ENCODE assay signal across 9 cellular contexts in genomic region chr9:127021664-127022337, GRCh38.
DNase-seq lines count a peak whose midpoint lies in the region; ATAC-seq and TF ChIP-seq lines count a peak whose summit lies in the region.
"Had no signal": no experiment of that assay in that cellular context is flagged by ENCODE, and none has a peak within 500 bp of the region (broad histone marks: within the 10 kb centered on the region; RNA-seq: fewer than 3 reads in every experiment).

No MANE protein-coding gene starts in this region.

- H3K4me3 Mint-ChIP-seq in WTC11: no peak overlapping the region
- no peak overlapping the region for H3K4me3 Mint-ChIP-seq in natural killer cell

- H3K27me3 Mint-ChIP-seq in WTC11 (ENCODE audit: low read depth) (no peaks in the 10 kb centered on the region), natural killer cell (ENCODE audit: low read depth in 2 of 2) (peaks cover 0 to 2% of the 10 kb centered on the region in 2 donors)

- no peak overlapping the region for H3K4me3 ChIP-seq in fibroblast of the aortic adventitia (ENCODE audit: low read depth, low read length)

- DNase-seq in AG08396 (ENCODE audit: low spot score) (peak; percentile 91), fibroblast of the aortic adventitia (ENCODE audit: low read depth) (peak; percentile 100), nucleus accumbens (lab: John Stamatoyannopoulos, UW) (peak in 51 of 56 donors; percentile 5 to 86 (median 68)), WTC11 (ENCODE audit: low spot score) (no peak), natural killer cell (no peak)
- no peak for DNase-seq in stimulated activated naive CD4-positive, alpha-beta T cell (lab: John Stamatoyannopoulos, UW)
- DNase-seq: effector CD8-positive, alpha-beta T cell had no signal

- CTCF ChIA-PET in WTC11 (lab: Charles Lee): interaction anchor here (0.9 kb wide), 1 partner anchor 9 kb away, joined by 3 read pairs; no protein-coding TSS in a partner anchor

- H3K36me3 Mint-ChIP-seq in WTC11 (no peaks in the 10 kb centered on the region), natural killer cell (no peaks in the 10 kb centered on the region)

- H3K9me3 Mint-ChIP-seq in WTC11 (no peaks in the 10 kb centered on the region), natural killer cell (no peaks in the 10 kb centered on the region)

- intact Hi-C loops in natural killer cell (cut with micrococcal nuclease): no loop called here

- no peak for ATAC-seq in WTC11
- no peak for ATAC-seq in HG03095 (IDR thresholded peaks at IDR 0.05; ENCODE audit: unreplicated experiment)
- ATAC-seq in natural killer cell: no peak

- no peak overlapping the region for H3K27ac Mint-ChIP-seq in WTC11
- no peak overlapping the region for H3K27ac Mint-ChIP-seq in natural killer cell

- TF ChIP-seq CTCF in fibroblast of the aortic adventitia (IDR thresholded peaks at IDR 0.05; ENCODE audit: insufficient read depth, low read length): no peak
- no peak for TF ChIP-seq CTCF in WTC11 (IDR thresholded peaks at IDR 0.05)
- TF ChIP-seq CTCF in natural killer cell (IDR thresholded peaks at IDR 0.05): no peak

- POLR2A ChIA-PET in WTC11 (lab: Charles Lee): no interaction called here

- H3K4me1 Mint-ChIP-seq in WTC11: no peaks in the 10 kb centered on the region
- peaks cover 8 to 9% of the 10 kb centered on the region in 2 donors for H3K4me1 Mint-ChIP-seq in natural killer cell

TF ChIP-seq in PFSK-1, 5 proteins besides CTCF, POLR2A, EP300 and RAD21:
- peak; percentile 58 for TF ChIP-seq FOXP2 (optimal IDR thresholded peaks at IDR 0.05; ENCODE audit: borderline replicate concordance, extremely low read depth, extremely low read length, insufficient read depth)
- TF ChIP-seq POLR2AphosphoS5 (IDR thresholded peaks at IDR 0.05; ENCODE audit: low read depth, low read length): peak; percentile 37; the same call in 1 of the 2 replicates
- no peak for TF ChIP-seq SIN3A (IDR thresholded peaks at IDR 0.05; ENCODE audit: borderline replicate concordance, insufficient read depth, low read length)
TF ChIP-seq in PFSK-1: peak in this region for 2.

TF ChIP-seq in WTC11, 78 proteins besides CTCF, POLR2A, EP300 and RAD21 (continues in another document):
- no peak for TF ChIP-seq MLX (CRISPR knock-in tag; IDR thresholded peaks at IDR 0.05)
- no peak for TF ChIP-seq HMGXB4 (CRISPR knock-in tag; IDR thresholded peaks at IDR 0.05)
- no peak for TF ChIP-seq ZNF138 (CRISPR knock-in tag; conservative IDR thresholded peaks at IDR 0.05)
- TF ChIP-seq ELF4 (CRISPR knock-in tag; IDR thresholded peaks at IDR 0.05; ENCODE audit: low read depth): no peak
- TF ChIP-seq GTF2I (CRISPR knock-in tag; conservative IDR thresholded peaks at IDR 0.05): no peak
- TF ChIP-seq ZNF532 (CRISPR knock-in tag; IDR thresholded peaks at IDR 0.05; ENCODE audit: borderline replicate concordance): no peak
- no peak for TF ChIP-seq ATF2 (CRISPR knock-in tag; IDR thresholded peaks at IDR 0.05; ENCODE audit: borderline replicate concordance, low read depth)
- TF ChIP-seq NR3C1 (CRISPR knock-in tag; conservative IDR thresholded peaks at IDR 0.05; ENCODE audit: low read depth): no peak
- TF ChIP-seq FOXK1 (CRISPR knock-in tag; IDR thresholded peaks at IDR 0.05): no peak
- TF ChIP-seq ATF1 (CRISPR knock-in tag; IDR thresholded peaks at IDR 0.05): no peak
- TF ChIP-seq ZNF121 (CRISPR knock-in tag; IDR thresholded peaks at IDR 0.05): no peak
- TF ChIP-seq PRDM15 (CRISPR knock-in tag; IDR thresholded peaks at IDR 0.05): no peak

Comparison
In these comparisons a context has a peak if more than half of its experiments do, and no peak if none do; other contexts are left out.
1. DNase-seq: peak in AG08396 (single experiment), fibroblast of the aortic adventitia (single experiment) and nucleus accumbens (51 of 56); none in stimulated activated naive CD4-positive, alpha-beta T cell (0 of 6), WTC11 (single experiment) and natural killer cell (single experiment).